ENCODE assay signal across 8 cellular contexts in genomic region chr13:24272452-24273161, GRCh38. TPM values are rescaled to one million over a fixed set of nuclear protein-coding genes. Genes with fewer than 3 reads are reported as not detected.
DNase-seq lines count a peak whose midpoint lies in the region; ATAC-seq and TF ChIP-seq lines count a peak whose summit lies in the region.

No MANE protein-coding gene starts in this region.

- no peaks in the 10 kb centered on the region for H3K36me3 ChIP-seq in right atrium auricular region
- no peaks in the 10 kb centered on the region for H3K36me3 ChIP-seq in skeletal muscle satellite cell (ENCODE audit: insufficient read depth, low read length)
- H3K36me3 ChIP-seq in WERI-Rb-1: no peaks in the 10 kb centered on the region

- H3K4me3 ChIP-seq in GM08714 (ENCODE audit: low read length) (peak overlapping the region; percentile 59; the same call in 1 of the 2 replicates), right atrium auricular region (peak overlapping the region; percentile 22 to 52), skeletal muscle satellite cell (ENCODE audit: low read length) (peak overlapping the region; percentile 73), WERI-Rb-1 (ENCODE audit: low read depth, low read length) (no peak overlapping the region)

- peak overlapping the region; percentile 88 for H3K4me2 ChIP-seq in skeletal muscle satellite cell (ENCODE audit: low read length)

- peak overlapping the region; percentile 94 for H3K27ac Mint-ChIP-seq in activated CD8-positive, alpha-beta memory T cell treated with anti-CD3 and anti-CD28 coated beads, Interleukin-2, amount 10 ng/mL, durations not matched to agents 7 days and 5 days

- peak overlapping the region; percentile 61 for H3K9ac ChIP-seq in skeletal muscle satellite cell (ENCODE audit: low read depth, low read length)

- no peaks in the 10 kb centered on the region for H3K27me3 Mint-ChIP-seq in activated CD8-positive, alpha-beta memory T cell treated with anti-CD3 and anti-CD28 coated beads, Interleukin-2, amount 10 ng/mL, durations not matched to agents 7 days and 5 days

- ATAC-seq in activated CD8-positive, alpha-beta memory T cell treated with anti-CD3 and anti-CD28 coated beads, Interleukin-2, amount 10 ng/mL, durations not matched to agents 7 days and 5 days: no peak
- ATAC-seq in GM18867 (IDR thresholded peaks at IDR 0.05; ENCODE audit: unreplicated experiment): no peak
- no peak for ATAC-seq in GM21360 (IDR thresholded peaks at IDR 0.05; ENCODE audit: unreplicated experiment)
- no peak for ATAC-seq in GM18517 (IDR thresholded peaks at IDR 0.05; ENCODE audit: unreplicated experiment)

- peaks cover 18% of the 10 kb centered on the region for H3K36me3 Mint-ChIP-seq in activated CD8-positive, alpha-beta memory T cell treated with anti-CD3 and anti-CD28 coated beads, Interleukin-2, amount 10 ng/mL, durations not matched to agents 7 days and 5 days

- CTCF ChIA-PET in activated CD8-positive, alpha-beta memory T cell treated with anti-CD3 and anti-CD28 coated beads, Interleukin-2, amount 10 ng/mL, durations not matched to agents 7 days and 5 days (lab: Charles Lee): interaction anchor here (1.3 to 1.4 kb wide), 2 partner anchors 8 to 21 kb away, joined by 4 to 7 read pairs; no protein-coding TSS in a partner anchor

- peaks cover 86% of the 10 kb centered on the region for H3K4me1 Mint-ChIP-seq in activated CD8-positive, alpha-beta memory T cell treated with anti-CD3 and anti-CD28 coated beads, Interleukin-2, amount 10 ng/mL, durations not matched to agents 7 days and 5 days

- H3K4me1 ChIP-seq in right atrium auricular region (peaks cover 0 to 60% of the 10 kb centered on the region in 2 donors), skeletal muscle satellite cell (ENCODE audit: control insufficient read depth, insufficient read depth, low read length) (peaks cover 39% of the 10 kb centered on the region)

- H3K27me3 ChIP-seq in right atrium auricular region: no peaks in the 10 kb centered on the region
- H3K27me3 ChIP-seq in skeletal muscle satellite cell (ENCODE audit: control insufficient read depth, insufficient read depth, low read length): no peaks in the 10 kb centered on the region
- H3K27me3 ChIP-seq in WERI-Rb-1 (ENCODE audit: insufficient read depth, low read depth, severe bottlenecking): no peaks in the 10 kb centered on the region

- H3K9me3 ChIP-seq in right atrium auricular region (no peaks in the 10 kb centered on the region), skeletal muscle satellite cell (replicated peaks; ENCODE audit: low read length) (no peaks in the 10 kb centered on the region), WERI-Rb-1 (ENCODE audit: severe bottlenecking) (no peaks in the 10 kb centered on the region)

- peak overlapping the region; percentile 77 for H3K4me3 Mint-ChIP-seq in activated CD8-positive, alpha-beta memory T cell treated with anti-CD3 and anti-CD28 coated beads, Interleukin-2, amount 10 ng/mL, durations not matched to agents 7 days and 5 days

- no peak for TF ChIP-seq CTCF in right atrium auricular region (IDR thresholded peaks at IDR 0.05)
- TF ChIP-seq CTCF in WERI-Rb-1 (IDR thresholded peaks at IDR 0.05; ENCODE audit: low read depth, low read length): no peak

- peak; percentile 43 for DNase-seq in activated CD8-positive, alpha-beta memory T cell treated with anti-CD3 and anti-CD28 coated beads, Interleukin-2, amount 10 ng/mL, durations not matched to agents 7 days and 5 days
- DNase-seq in right atrium auricular region (ENCODE audit: low spot score) (peak; percentile 62), WERI-Rb-1 (no peak)

- H3K9me3 Mint-ChIP-seq in activated CD8-positive, alpha-beta memory T cell treated with anti-CD3 and anti-CD28 coated beads, Interleukin-2, amount 10 ng/mL, durations not matched to agents 7 days and 5 days (ENCODE audit: low read depth): no peaks in the 10 kb centered on the region

- H3K27ac ChIP-seq in right atrium auricular region (peak overlapping the region; percentile 79 to 89), WERI-Rb-1 (no peak overlapping the region)

RNA-seq across cellular contexts. Expression of gene C1QTNF9, which starts 36.8 kb away (rescaled TPM):
- total RNA-seq in activated CD8-positive, alpha-beta memory T cell treated with anti-CD3 and anti-CD28 coated beads, Interleukin-2, amount 10 ng/mL, durations not matched to agents 7 days and 5 days: not detected
- total RNA-seq in right atrium auricular region: under 1 TPM in 1 of 2 donors, not detected in 1; 0.67 TPM
- not detected in 2 replicates for total RNA-seq in skeletal muscle satellite cell (2012; rRNA removed)
